Comparison of ENCODE assay signal across 8 cellular contexts in the genomic region with DNA sequence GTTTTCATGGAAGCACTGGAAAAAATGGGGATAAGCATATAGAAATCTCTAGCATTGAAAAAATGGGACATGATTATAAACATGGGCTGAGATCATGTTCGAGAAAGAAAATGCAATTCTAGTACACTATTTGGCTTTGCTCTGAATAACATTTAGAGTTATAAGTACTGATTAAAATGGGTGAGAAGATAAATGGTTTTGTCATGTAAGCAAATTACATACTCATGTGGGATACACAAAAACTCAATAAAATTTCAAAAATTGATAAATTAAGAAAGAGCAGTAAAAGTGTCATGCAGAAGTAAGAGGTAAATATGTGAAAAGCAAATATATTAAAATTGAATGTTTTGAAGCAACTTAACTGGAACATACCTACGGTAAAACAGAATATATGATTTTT.
"Had no signal": no experiment of that assay in that cellular context is flagged by ENCODE, and none has a peak within 500 bp of the region (broad histone marks: within the 10 kb centered on the region; RNA-seq: fewer than 3 reads in every experiment).

No MANE protein-coding gene starts in this region.

- H2AFZ ChIP-seq: GM23338 had no signal

- H3K9ac ChIP-seq: KMS-11 had no signal

- FAIRE-seq: H1, H54, HTR-8/SVneo had no signal

- DNase-seq: H9, HCEC 1CT, KBM-7 had no signal

- H3K4me3 ChIP-seq: GM23338 had no signal

- H3K27ac ChIP-seq: KMS-11 had no signal

- ATAC-seq: GM23338 had no signal

- H3K4me2 ChIP-seq: GM23338, KMS-11 had no signal
